In genomic region chr6:156658186-156658585, GRCh38 we compare ENCODE assay signal across 14 cellular contexts.
A peak's percentile ranks its signal among the peaks of the same experiment; 100 is the strongest.
DNase-seq lines count a peak whose midpoint lies in the region; ATAC-seq and TF ChIP-seq lines count a peak whose summit lies in the region.
"Had no signal": no experiment of that assay in that cellular context is flagged by ENCODE, and none has a peak within 500 bp of the region (broad histone marks: within the 10 kb centered on the region; RNA-seq: fewer than 3 reads in every experiment).

No MANE protein-coding gene starts in this region.

- no peaks in the 10 kb centered on the region for H3K9me3 Mint-ChIP-seq in immature natural killer cell
- H3K9me3 Mint-ChIP-seq: activated naive CD8-positive, alpha-beta T cell treated with anti-CD3 and anti-CD28 coated beads, Interleukin-2, amount 50 U/mL, for 24 hours; T-helper 2 cell treated with Interferon-gamma antibody and Interleukin-4, amounts not matched to agents 5 μg/mL and 100 μg/mL, for 36 hours had no signal

- H3K27ac Mint-ChIP-seq in immature natural killer cell = no peak overlapping the region
- H3K27ac Mint-ChIP-seq: activated naive CD8-positive, alpha-beta T cell treated with anti-CD3 and anti-CD28 coated beads, Interleukin-2, amount 50 U/mL, for 24 hours; T-helper 2 cell treated with Interferon-gamma antibody and Interleukin-4, amounts not matched to agents 5 μg/mL and 100 μg/mL, for 36 hours had no signal

- no peak for TF ChIP-seq CTCF in foreskin fibroblast (IDR thresholded peaks at IDR 0.05; ENCODE audit: low read depth, low read length)

- H3K27me3 ChIP-seq in adipocyte (replicated peaks; ENCODE audit: control insufficient read depth, insufficient read depth, low read length) = no peaks in the 10 kb centered on the region
- H3K27me3 ChIP-seq: transverse colon had no signal

- DNase-seq in EL (peak; percentile 58), adipocyte (ENCODE audit: low read depth) (peak; percentile 83), foreskin fibroblast (peak; percentile 48 to 72), sciatic nerve (ENCODE audit: low spot score) (no peak), NCI-H345 treated with DMSO at 0.1 percent for 48 hours (lab: John Stamatoyannopoulos, UW; ENCODE audit: unreplicated experiment) (no peak), immature natural killer cell (no peak)
- DNase-seq: activated naive CD8-positive, alpha-beta T cell treated with anti-CD3 and anti-CD28 coated beads, Interleukin-2, amount 50 U/mL, for 24 hours; Calu3; NCI-H1694; posterior cingulate gyrus; transverse colon had no signal

- no peaks in the 10 kb centered on the region for H3K36me3 Mint-ChIP-seq in immature natural killer cell

- H3K4me1 ChIP-seq in adipocyte (ENCODE audit: control insufficient read depth, insufficient read depth, low read length) = peaks cover 15% of the 10 kb centered on the region

- H3K9ac ChIP-seq in adipocyte (ENCODE audit: low read length) = no peak overlapping the region

- H3K4me1 Mint-ChIP-seq in immature natural killer cell = no peaks in the 10 kb centered on the region

- peaks cover 0 to 3% (median 2%) of the 10 kb centered on the region in 3 donors for H3K27me3 Mint-ChIP-seq in immature natural killer cell (ENCODE audit: low read depth in 3 of 3)
- H3K27me3 Mint-ChIP-seq: activated naive CD8-positive, alpha-beta T cell treated with anti-CD3 and anti-CD28 coated beads, Interleukin-2, amount 50 U/mL, for 24 hours had no signal

- peak overlapping the region; percentile 45 for H3K4me3 ChIP-seq in adipocyte (ENCODE audit: low read length)
- no peak overlapping the region for H3K4me3 ChIP-seq in foreskin fibroblast (ENCODE audit: low read depth in 1 of 2, low read length in 2 of 2)
- H3K4me3 ChIP-seq: transverse colon had no signal

- peak; percentile 81 for ATAC-seq in sciatic nerve
- no peak for ATAC-seq in HG02870 (IDR thresholded peaks at IDR 0.05; ENCODE audit: unreplicated experiment)
- no peak for ATAC-seq in HG02981 (IDR thresholded peaks at IDR 0.05; ENCODE audit: unreplicated experiment)
- ATAC-seq: activated naive CD8-positive, alpha-beta T cell treated with anti-CD3 and anti-CD28 coated beads, Interleukin-2, amount 50 U/mL, for 24 hours had no signal

- H3K9me3 ChIP-seq in adipocyte (ENCODE audit: control insufficient read depth, low read length) = peaks cover 3% of the 10 kb centered on the region
- H3K9me3 ChIP-seq: transverse colon had no signal

- no peaks in the 10 kb centered on the region for H3K36me3 ChIP-seq in adipocyte (ENCODE audit: control insufficient read depth, insufficient read depth, low read length, severe bottlenecking)
- H3K36me3 ChIP-seq: transverse colon had no signal

- intact Hi-C loops in sciatic nerve (cut with DNase I) = no loop called here

- H3K4me3 Mint-ChIP-seq in immature natural killer cell = no peak overlapping the region
- H3K4me3 Mint-ChIP-seq: activated naive CD8-positive, alpha-beta T cell treated with anti-CD3 and anti-CD28 coated beads, Interleukin-2, amount 50 U/mL, for 24 hours; T-helper 2 cell treated with Interferon-gamma antibody and Interleukin-4, amounts not matched to agents 5 μg/mL and 100 μg/mL, for 36 hours had no signal

Comparison
In these comparisons a context has a peak if more than half of its experiments do, and no peak if none do; other contexts are left out.
1. DNase-seq: peak in EL (single experiment), adipocyte (single experiment) and foreskin fibroblast (2 of 2); none in sciatic nerve (single experiment), NCI-H345 treated with DMSO at 0.1 percent for 48 hours (single experiment) and immature natural killer cell (0 of 3).